In the genomic region with DNA sequence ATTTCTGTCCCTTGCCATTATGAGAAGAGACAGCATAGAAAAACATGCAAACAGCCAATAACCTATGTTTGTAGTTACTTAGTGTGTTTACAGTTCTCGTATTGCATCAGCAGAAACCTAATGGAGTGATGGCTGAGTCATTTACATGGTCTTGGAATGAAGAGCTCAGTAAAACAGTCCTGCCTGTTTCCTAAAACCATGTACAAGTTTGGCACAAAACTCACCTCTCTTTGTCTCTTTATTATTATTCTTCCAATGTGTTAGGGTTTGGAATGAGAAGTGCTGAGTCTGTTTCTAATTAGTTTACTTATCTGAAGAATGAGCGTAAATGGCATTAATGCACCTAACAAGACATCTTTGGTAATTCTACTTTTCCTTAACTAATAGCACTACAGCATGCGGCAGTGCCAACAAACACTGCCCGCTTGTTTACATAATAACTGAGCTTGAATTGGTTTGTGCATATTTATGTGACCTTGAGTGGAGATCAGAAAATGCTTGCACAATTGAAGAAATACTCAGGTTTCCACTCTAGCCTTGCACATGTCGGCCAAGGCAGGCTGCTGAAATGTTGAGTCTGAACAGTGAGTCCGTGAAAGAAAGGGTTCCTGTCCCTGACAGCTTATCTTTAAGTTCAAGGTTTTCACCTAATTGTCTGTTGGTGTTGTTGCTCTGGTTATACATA, we compare ENCODE assay signal across 11 cellular contexts.
DNase-seq lines count a peak whose midpoint lies in the region; ATAC-seq and TF ChIP-seq lines count a peak whose summit lies in the region.
"Had no signal": no experiment of that assay in that cellular context is flagged by ENCODE, and none has a peak within 500 bp of the region (broad histone marks: within the 10 kb centered on the region; RNA-seq: fewer than 3 reads in every experiment).

No MANE protein-coding gene starts in this region.

- H3K27me3 Mint-ChIP-seq in activated T-cell treated with anti-CD3 and anti-CD28 coated beads, Interleukin-2, amount 50 U/mL, for 72 hours (ENCODE audit: low read depth): no peaks in the 10 kb centered on the region
- no peaks in the 10 kb centered on the region for H3K27me3 Mint-ChIP-seq in activated T-helper 2 cell treated with anti-CD3 and anti-CD28 coated beads, Interferon-gamma antibody, Interleukin-2, Interleukin-4, amounts not matched to agents 10 μg/mL and 5 μg/mL and 100 μg/mL, durations not matched to agents 14 hours and 24 hours and 36 hours (ENCODE audit: low read depth)
- H3K27me3 Mint-ChIP-seq: naive B cell had no signal

- H3K4me3 Mint-ChIP-seq in activated T-cell treated with anti-CD3 and anti-CD28 coated beads, Interleukin-2, amount 50 U/mL, for 72 hours: no peak overlapping the region
- H3K4me3 Mint-ChIP-seq in activated T-helper 2 cell treated with anti-CD3 and anti-CD28 coated beads, Interferon-gamma antibody, Interleukin-2, Interleukin-4, amounts not matched to agents 10 μg/mL and 5 μg/mL and 100 μg/mL, durations not matched to agents 14 hours and 24 hours and 36 hours (ENCODE audit: low read depth): no peak overlapping the region
- H3K4me3 Mint-ChIP-seq: naive B cell had no signal

- no peaks in the 10 kb centered on the region for H3K36me3 Mint-ChIP-seq in activated T-cell treated with anti-CD3 and anti-CD28 coated beads, Interleukin-2, amount 50 U/mL, for 72 hours (ENCODE audit: insufficient read depth in 2 of 2)
- no peaks in the 10 kb centered on the region for H3K36me3 Mint-ChIP-seq in activated T-helper 2 cell treated with anti-CD3 and anti-CD28 coated beads, Interferon-gamma antibody, Interleukin-2, Interleukin-4, amounts not matched to agents 10 μg/mL and 5 μg/mL and 100 μg/mL, durations not matched to agents 14 hours and 24 hours and 36 hours (ENCODE audit: low read depth)
- H3K36me3 Mint-ChIP-seq: naive B cell had no signal

- H3K4me3 ChIP-seq in fibroblast of mammary gland (ENCODE audit: control insufficient read depth, low read depth, low read length) (no peak overlapping the region), skeletal muscle cell (ENCODE audit: low read depth, low read length) (no peak overlapping the region)
- H3K4me3 ChIP-seq: body of pancreas, stomach had no signal

- no peak for ATAC-seq in HG03442 (IDR thresholded peaks at IDR 0.05; ENCODE audit: unreplicated experiment)
- no peak for ATAC-seq in activated T-cell treated with anti-CD3 and anti-CD28 coated beads, Interleukin-2, amount 50 U/mL, for 72 hours (replicated peaks in 1 of 2)
- ATAC-seq: body of pancreas had no signal

- no peaks in the 10 kb centered on the region for H3K4me1 Mint-ChIP-seq in activated T-cell treated with anti-CD3 and anti-CD28 coated beads, Interleukin-2, amount 50 U/mL, for 72 hours (ENCODE audit: low read depth)
- H3K4me1 Mint-ChIP-seq in activated T-helper 2 cell treated with anti-CD3 and anti-CD28 coated beads, Interferon-gamma antibody, Interleukin-2, Interleukin-4, amounts not matched to agents 10 μg/mL and 5 μg/mL and 100 μg/mL, durations not matched to agents 14 hours and 24 hours and 36 hours (ENCODE audit: low read depth): no peaks in the 10 kb centered on the region
- H3K4me1 Mint-ChIP-seq: naive B cell had no signal

- TF ChIP-seq CTCF in fibroblast of mammary gland (conservative IDR thresholded peaks at IDR 0.05; ENCODE audit: control insufficient read depth, insufficient read depth, low read depth, low read length): no peak

- H3K9me3 Mint-ChIP-seq in activated T-cell treated with anti-CD3 and anti-CD28 coated beads, Interleukin-2, amount 50 U/mL, for 72 hours: peaks cover 3 to 4% of the 10 kb centered on the region in 2 donors
- H3K9me3 Mint-ChIP-seq in activated T-helper 2 cell treated with anti-CD3 and anti-CD28 coated beads, Interferon-gamma antibody, Interleukin-2, Interleukin-4, amounts not matched to agents 10 μg/mL and 5 μg/mL and 100 μg/mL, durations not matched to agents 14 hours and 24 hours and 36 hours: peaks cover 15% of the 10 kb centered on the region

- intact Hi-C loops in activated T-helper 2 cell treated with anti-CD3 and anti-CD28 coated beads, Interferon-gamma antibody, Interleukin-2, Interleukin-4, amounts not matched to agents 10 μg/mL and 5 μg/mL and 100 μg/mL, durations not matched to agents 14 hours and 24 hours and 36 hours (cut with micrococcal nuclease): no loop called here

- DNase-seq in HCEC 1CT (peak; percentile 18), NCI-H345 (lab: John Stamatoyannopoulos, UW) (peak; percentile 61), fibroblast of mammary gland (ENCODE audit: low read depth) (peak; percentile 58), skeletal muscle cell (ENCODE audit: low read depth) (peak; percentile 28)
- DNase-seq in activated T-cell treated with anti-CD3 and anti-CD28 coated beads, Interleukin-2, amount 50 U/mL, for 72 hours: no peak
- no peak for DNase-seq in activated T-helper 2 cell treated with anti-CD3 and anti-CD28 coated beads, Interferon-gamma antibody, Interleukin-2, Interleukin-4, amounts not matched to agents 10 μg/mL and 5 μg/mL and 100 μg/mL, durations not matched to agents 14 hours and 24 hours and 36 hours (ENCODE audit: low spot score)
- DNase-seq: activated CD8-positive, alpha-beta memory T cell treated with anti-CD3 and anti-CD28 coated beads for 24 hours; naive B cell; stomach had no signal

- no peak overlapping the region for H3K27ac Mint-ChIP-seq in activated T-cell treated with anti-CD3 and anti-CD28 coated beads, Interleukin-2, amount 50 U/mL, for 72 hours
- no peak overlapping the region for H3K27ac Mint-ChIP-seq in activated T-helper 2 cell treated with anti-CD3 and anti-CD28 coated beads, Interferon-gamma antibody, Interleukin-2, Interleukin-4, amounts not matched to agents 10 μg/mL and 5 μg/mL and 100 μg/mL, durations not matched to agents 14 hours and 24 hours and 36 hours
- H3K27ac Mint-ChIP-seq: naive B cell had no signal

Comparison
In these comparisons a context has a peak if more than half of its experiments do, and no peak if none do; other contexts are left out.
1. DNase-seq: peak in HCEC 1CT (single experiment), NCI-H345 (single experiment), fibroblast of mammary gland (single experiment) and skeletal muscle cell (single experiment); none in activated T-cell treated with anti-CD3 and anti-CD28 coated beads, Interleukin-2, amount 50 U/mL, for 72 hours (0 of 2) and activated T-helper 2 cell treated with anti-CD3 and anti-CD28 coated beads, Interferon-gamma antibody, Interleukin-2, Interleukin-4, amounts not matched to agents 10 μg/mL and 5 μg/mL and 100 μg/mL, durations not matched to agents 14 hours and 24 hours and 36 hours (single experiment).